29 cellular contexts compared by ENCODE assay signal in genomic region chr4:71872221-71872620, GRCh38.
"Had no signal": no experiment of that assay in that cellular context is flagged by ENCODE, and none has a peak within 500 bp of the region (broad histone marks: within the 10 kb centered on the region; RNA-seq: fewer than 3 reads in every experiment).

No MANE protein-coding gene starts in this region.

- H3K27ac ChIP-seq: cardiac muscle cell, SJCRH30 had no signal

- ATAC-seq: activated naive CD8-positive, alpha-beta T cell treated with anti-CD3 and anti-CD28 coated beads, Interleukin-2, amount 50 U/mL, for 24 hours; activated T-cell treated with anti-CD3 and anti-CD28 coated beads, Interleukin-2, amount 50 U/mL, for 4 hours; WTC11 had no signal

- DNase-seq: activated CD4-positive, alpha-beta memory T cell treated with anti-CD3 and anti-CD28 coated beads for 36 hours; activated CD4-positive, alpha-beta T cell treated with anti-CD3 and anti-CD28 coated beads for 4 hours; activated CD4-positive, alpha-beta T cell treated with anti-CD3 and anti-CD28 coated beads, Interleukin-2, amount 50 U/mL, for 1 hour; activated CD4-positive, CD25-positive, alpha-beta regulatory T cell treated with anti-CD3 and anti-CD28 coated beads, Interleukin-2, amount 50 U/mL, for 72 hours; activated CD8-positive, alpha-beta memory T cell treated with anti-CD3 and anti-CD28 coated beads, Interleukin-2, amount 50 U/mL, for 4 hours; activated gamma-delta T cell treated with Interleukin-2 at 50 U/mL for 16 hours; activated naive CD4-positive, alpha-beta T cell treated with anti-CD3 and anti-CD28 coated beads, Interleukin-2, amount 10 ng/mL, durations not matched to agents 7 days and 5 days; activated naive CD8-positive, alpha-beta T cell treated with anti-CD3 and anti-CD28 coated beads, Interleukin-2, amount 50 U/mL, for 24 hours; activated T-cell treated with anti-CD3 and anti-CD28 coated beads for 4 hours; activated T-cell treated with anti-CD3 and anti-CD28 coated beads, Interleukin-2, amount 50 U/mL, for 4 hours; anterior cingulate cortex; Kasumi-1; KG1; MG63; NCI-H1048; NCI-H1436 treated with DMSO at 0.1 percent for 48 hours; NCI-H1694 treated with DMSO at 0.1 percent for 48 hours; NCI-H2029 treated with DMSO at 0.1 percent for 48 hours; NCI-H2107; NCI-H2171; NCI-H510A; NCI-H526; NCI-H748 treated with DMSO at 0.1 percent for 48 hours; NK-92 treated with Interleukin-12 subunit alpha and Interleukin-12 subunit beta, amount 100 ng/mL, for 24 hours; SHP77; SJCRH30; SK-N-SH had no signal
